8 cellular contexts compared by ENCODE assay signal in genomic region chr2:3377612-3378432, GRCh38. TPM values are rescaled to one million over a fixed set of nuclear protein-coding genes. Genes with fewer than 3 reads are reported as not detected.
A peak's percentile ranks its signal among the peaks of the same experiment; 100 is the strongest.
DNase-seq lines count a peak whose midpoint lies in the region; ATAC-seq lines count a peak whose summit lies in the region.

EIPR1 (minus strand) TSS chr2:3377818; CDS start chr2:3377689, 129 bp downstream.

- POLR2A ChIA-PET in activated CD4-positive, alpha-beta T cell treated with anti-CD3 and anti-CD28 coated beads, Interleukin-2, amount 10 ng/mL, durations not matched to agents 7 days and 5 days (lab: Charles Lee) = no interaction called here

- peaks cover 20% of the 10 kb centered on the region for H3K36me3 Mint-ChIP-seq in activated CD4-positive, alpha-beta T cell treated with anti-CD3 and anti-CD28 coated beads, Interleukin-2, amount 10 ng/mL, durations not matched to agents 7 days and 5 days (ENCODE audit: low read depth)

- peak; percentile 97 for DNase-seq in NCI-H69 (lab: John Stamatoyannopoulos, UW)
- peak; percentile 98 for DNase-seq in activated CD4-positive, alpha-beta T cell treated with anti-CD3 and anti-CD28 coated beads, Interleukin-2, amount 10 ng/mL, durations not matched to agents 7 days and 5 days
- DNase-seq in cortex of kidney (lab: John Stamatoyannopoulos, UW) = peak; percentile 83
- DNase-seq in left kidney (ENCODE audit: low read depth, low spot score) = peak; percentile 99
- DNase-seq in stimulated activated CD4-positive, alpha-beta T cell treated with anti-CD3 and anti-CD28 coated beads, Interleukin-2, amount 100 ng/mL, for 24 hours = peak; percentile 93 to 95

- peak within 1 kb of the TSS; percentile 85 for H3K27ac ChIP-seq in BLaER1

- peaks cover 46% of the 10 kb centered on the region for H3K4me1 Mint-ChIP-seq in activated CD4-positive, alpha-beta T cell treated with anti-CD3 and anti-CD28 coated beads, Interleukin-2, amount 10 ng/mL, durations not matched to agents 7 days and 5 days

- H3K27me3 ChIP-seq in BLaER1 = no peaks in the 10 kb centered on the region

- H3K4me2 ChIP-seq in BLaER1 = peak within 1 kb of the TSS; percentile 95

- CTCF ChIA-PET in activated CD4-positive, alpha-beta T cell treated with anti-CD3 and anti-CD28 coated beads, Interleukin-2, amount 10 ng/mL, durations not matched to agents 7 days and 5 days (lab: Charles Lee) = interaction anchor here (1.0 kb wide), 1 partner anchor 9 kb away, joined by 3 read pairs; no protein-coding TSS in a partner anchor

- no peaks in the 10 kb centered on the region for H3K9me3 ChIP-seq in BLaER1

- no peaks in the 10 kb centered on the region for H4K20me1 ChIP-seq in BLaER1

- no peaks in the 10 kb centered on the region for H3K27me3 Mint-ChIP-seq in activated CD4-positive, alpha-beta T cell treated with anti-CD3 and anti-CD28 coated beads, Interleukin-2, amount 10 ng/mL, durations not matched to agents 7 days and 5 days

- peak within 1 kb of the TSS; percentile 99 for H3K27ac Mint-ChIP-seq in activated CD4-positive, alpha-beta T cell treated with anti-CD3 and anti-CD28 coated beads, Interleukin-2, amount 10 ng/mL, durations not matched to agents 7 days and 5 days

- H3K36me3 ChIP-seq in BLaER1 = peaks cover 15% of the 10 kb centered on the region

- peak within 1 kb of the TSS; percentile 85 for H3K4me3 ChIP-seq in BLaER1

- peak; percentile 74 for ATAC-seq in GM19328 (IDR thresholded peaks at IDR 0.05; ENCODE audit: unreplicated experiment)
- ATAC-seq in HG03520 (IDR thresholded peaks at IDR 0.05; ENCODE audit: unreplicated experiment) = peak; percentile 78

- H3K9me3 Mint-ChIP-seq in activated CD4-positive, alpha-beta T cell treated with anti-CD3 and anti-CD28 coated beads, Interleukin-2, amount 10 ng/mL, durations not matched to agents 7 days and 5 days = no peaks in the 10 kb centered on the region

- peak within 1 kb of the TSS; percentile 99 for H3K4me3 Mint-ChIP-seq in activated CD4-positive, alpha-beta T cell treated with anti-CD3 and anti-CD28 coated beads, Interleukin-2, amount 10 ng/mL, durations not matched to agents 7 days and 5 days

- peak within 1 kb of the TSS; percentile 82 for H3K9ac ChIP-seq in BLaER1

- peaks cover 45% of the 10 kb centered on the region for H3K4me1 ChIP-seq in BLaER1

RNA-seq across cellular contexts. Expression of gene EIPR1, which starts in this region (rescaled TPM):
- total RNA-seq in activated CD4-positive, alpha-beta T cell treated with anti-CD3 and anti-CD28 coated beads, Interleukin-2, amount 10 ng/mL, durations not matched to agents 7 days and 5 days = 10 to 100 TPM; 36.2 to 42.7 TPM

Comparison
In these comparisons a context has a peak if more than half of its experiments do, and no peak if none do; other contexts are left out.
1. Peak in every context shown above with its lines: DNase-seq, ATAC-seq, H3K4me3 ChIP-seq and H3K27ac ChIP-seq.